ENCODE assay signal across 14 cellular contexts in genomic region chr20:30593572-30593971, GRCh38.
DNase-seq lines count a peak whose midpoint lies in the region; ATAC-seq, FAIRE-seq and TF ChIP-seq lines count a peak whose summit lies in the region.
"Had no signal": no experiment of that assay in that cellular context is flagged by ENCODE, and none has a peak within 500 bp of the region (broad histone marks: within the 10 kb centered on the region; RNA-seq: fewer than 3 reads in every experiment).

No MANE protein-coding gene starts in this region.

- dilution Hi-C loops in mammary epithelial cell (cut with HindIII; ENCODE audit: low sequenced_read_pairs) = no loop called here

- no peaks in the 10 kb centered on the region for H3K9me1 ChIP-seq in K562 (ENCODE audit: control insufficient read depth, insufficient read depth, low read length)

- RAD21 ChIA-PET in HCT116 (lab: Charles Lee; ENCODE audit: low non-redundant PET in 1 of 2, low total read pairs in 2 of 2, uncharacterized antibody in 2 of 2, unreplicated experiment in 2 of 2) = no interaction called here

- H2AFZ ChIP-seq in HCT116 (ENCODE audit: low read depth, low read length, poor library complexity, severe bottlenecking) (no peak overlapping the region), K562 (ENCODE audit: low read depth, low read length) (no peak overlapping the region), mammary epithelial cell (ENCODE audit: low read depth, low read length) (no peak overlapping the region)

- H3K9ac ChIP-seq in HCT116 (ENCODE audit: low read length) = no peak overlapping the region
- no peak overlapping the region for H3K9ac ChIP-seq in K562 (ENCODE audit: insufficient read depth in 1 of 2, low read depth in 2 of 2, low read length in 2 of 2)
- no peak overlapping the region for H3K9ac ChIP-seq in mammary epithelial cell (ENCODE audit: insufficient read depth, low read length)
- H3K9ac ChIP-seq: BLaER1 treated with 17β-estradiol and CSF1 and Interleukin-3, amounts not matched to agents 10 nM and 100 nM had no signal

- H3K36me3 ChIP-seq in HCT116 (ENCODE audit: control insufficient read depth in 1 of 2, insufficient read depth in 2 of 2, low read length in 2 of 2) (no peaks in the 10 kb centered on the region), K562 (ENCODE audit: control insufficient read depth, insufficient read depth, low read length) (no peaks in the 10 kb centered on the region), mammary epithelial cell (ENCODE audit: insufficient read depth, low read length) (no peaks in the 10 kb centered on the region)
- H3K36me3 ChIP-seq: BLaER1 treated with 17β-estradiol and CSF1 and Interleukin-3, amounts not matched to agents 10 nM and 100 nM had no signal

- H3K4me2 ChIP-seq in HCT116 (ENCODE audit: low read length) (no peak overlapping the region), K562 (ENCODE audit: insufficient read depth, low read length) (no peak overlapping the region; the same call in 1 of the 2 replicates), mammary epithelial cell (ENCODE audit: insufficient read depth, low read depth, low read length) (no peak overlapping the region)
- H3K4me2 ChIP-seq: BLaER1 treated with 17β-estradiol and CSF1 and Interleukin-3, amounts not matched to agents 10 nM and 100 nM had no signal

- H3K27me3 ChIP-seq in HCT116 (ENCODE audit: insufficient read depth, low read length) (no peaks in the 10 kb centered on the region), K562 (ENCODE audit: control insufficient read depth in 2 of 2, insufficient read depth in 2 of 2, low read length in 2 of 2) (no peaks in the 10 kb centered on the region; a peak in 1 of 5 replicates), mammary epithelial cell (ENCODE audit: insufficient read depth, low read length) (no peaks in the 10 kb centered on the region)
- H3K27me3 ChIP-seq: BLaER1 treated with 17β-estradiol and CSF1 and Interleukin-3, amounts not matched to agents 10 nM and 100 nM had no signal

- H3K79me2 ChIP-seq in HCT116 (ENCODE audit: insufficient read depth, low read length) (no peaks in the 10 kb centered on the region), K562 (ENCODE audit: control insufficient read depth, insufficient read depth, low read length) (no peaks in the 10 kb centered on the region), mammary epithelial cell (ENCODE audit: insufficient read depth, low read length) (no peaks in the 10 kb centered on the region)

- 29% methylated on average over 20 of the region's 22 CpGs for WGBS in K562 (ENCODE audit: insufficient coverage, low coverage, missing lambda C conversion rate)
- WGBS in mammary epithelial cell (ENCODE audit: low coverage, missing lambda C conversion rate) = 71% methylated on average over 11 of the region's 22 CpGs

- DNase-seq in NCI-H2227 (lab: John Stamatoyannopoulos, UW; ENCODE audit: unreplicated experiment) (peak; percentile 2), NCI-H2227 treated with DMSO at 0.1 percent for 48 hours (lab: John Stamatoyannopoulos, UW) (no peak), HCT116 (ENCODE audit: low read depth, low spot score) (no peak), K562 (ENCODE audit: extremely low read depth in 1 of 4, low spot score in 3 of 4) (peak in 3 of 4 experiments; percentile 18 to 44 (median 36)), mammary epithelial cell (no peak), GM12891 (ENCODE audit: insufficient read length, low spot score) (no peak), NCI-H69 (lab: John Stamatoyannopoulos, UW) (no peak)
- DNase-seq: ACHN; CD4-positive, CD25-positive, alpha-beta regulatory T cell; DMS53 had no signal

- H3K4me1 ChIP-seq in HCT116 (ENCODE audit: control insufficient read depth in 1 of 2, insufficient read depth in 2 of 2, low read length in 2 of 2) (no peaks in the 10 kb centered on the region), K562 (replicated peaks in 1 of 2; ENCODE audit: control insufficient read depth in 2 of 2, insufficient read depth in 2 of 2, low read length in 2 of 2) (peaks cover 0 to 8% of the 10 kb centered on the region in 2 experiments; a peak in 2 of 5 replicates), mammary epithelial cell (ENCODE audit: insufficient read depth, low read length) (no peaks in the 10 kb centered on the region)

- TF ChIP-seq CTCF in 22Rv1 (IDR thresholded peaks at IDR 0.05) = peak; percentile 50
- no peak for TF ChIP-seq CTCF in HCT116 (IDR thresholded peaks at IDR 0.05 in 2 of 3, conservative IDR thresholded peaks at IDR 0.05 in 1 of 3; ENCODE audit: borderline replicate concordance in 1 of 3, insufficient read depth in 1 of 3, low read depth in 2 of 3, low read length in 2 of 3)
- TF ChIP-seq CTCF in K562 (IDR thresholded peaks at IDR 0.05 in 2 of 3, conservative IDR thresholded peaks at IDR 0.05 in 1 of 3; ENCODE audit: insufficient read depth in 2 of 3, low read depth in 1 of 3, low read length in 3 of 3) = peak; percentile 39 to 60 (median 43); a peak in 5 of 6 replicates
- no peak for TF ChIP-seq CTCF in mammary epithelial cell (conservative IDR thresholded peaks at IDR 0.05 in 1 of 2, IDR thresholded peaks at IDR 0.05 in 1 of 2; ENCODE audit: extremely low read depth in 1 of 2, insufficient read depth in 1 of 2, low read depth in 1 of 2, low read length in 2 of 2)

- POLR2A ChIA-PET in HCT116 (lab: Charles Lee) (no interaction called here), K562 (lab: Yijun Ruan, JAX) (no interaction called here)

- no peak for TF ChIP-seq EP300 in K562 (IDR thresholded peaks at IDR 0.05; ENCODE audit: low read length)

- no peak for TF ChIP-seq RAD21 in HCT116 (IDR thresholded peaks at IDR 0.05; ENCODE audit: low read depth)
- TF ChIP-seq RAD21 in K562 (CRISPR knock-in tag; conservative IDR thresholded peaks at IDR 0.05 in 1 of 2, IDR thresholded peaks at IDR 0.05 in 1 of 2) = peak in 1 of 2 experiments; percentile 56; a peak in 2 of 4 replicates

- BruUV-seq in HCT116 (replicated peaks; lab: Mats Ljungman, UMichigan) (no TSS peak), K562 (replicated peaks; lab: Mats Ljungman, UMichigan) (no TSS peak), mammary epithelial cell (replicated peaks; lab: Mats Ljungman, UMichigan) (no TSS peak)

- H3K27ac ChIP-seq in 22Rv1 (no peak overlapping the region), HCT116 (ENCODE audit: low read depth, low read length) (no peak overlapping the region), K562 (ENCODE audit: extremely low read depth, low read depth, low read length) (no peak overlapping the region), mammary epithelial cell (ENCODE audit: insufficient read depth, low read depth, low read length) (no peak overlapping the region)
- H3K27ac ChIP-seq: BLaER1 treated with 17β-estradiol and CSF1 and Interleukin-3, amounts not matched to agents 10 nM and 100 nM had no signal

- H3K4me3 ChIP-seq in HCT116 (replicated peaks in 1 of 2; ENCODE audit: low read depth in 1 of 2, low read length in 2 of 2) (no peak overlapping the region), K562 (no peak overlapping the region), mammary epithelial cell (replicated peaks in 1 of 3; ENCODE audit: insufficient read depth in 1 of 3, low read depth in 2 of 3, low read length in 3 of 3) (no peak overlapping the region)
- H3K4me3 ChIP-seq: BLaER1 treated with 17β-estradiol and CSF1 and Interleukin-3, amounts not matched to agents 10 nM and 100 nM had no signal

- in situ Hi-C loops in K562 (cut with MboI) (no loop called here), mammary epithelial cell (cut with MboI; ENCODE audit: low sequenced_read_pairs in 2 of 2) (no loop called here)

- H4K20me1 ChIP-seq in HCT116 (ENCODE audit: insufficient read depth) = no peaks in the 10 kb centered on the region
- H4K20me1 ChIP-seq in K562 (replicated peaks; ENCODE audit: control insufficient read depth, insufficient read depth, low read length) = no peaks in the 10 kb centered on the region
- H4K20me1 ChIP-seq in mammary epithelial cell (ENCODE audit: insufficient read depth, low read length) = no peaks in the 10 kb centered on the region
- H4K20me1 ChIP-seq: BLaER1 treated with 17β-estradiol and CSF1 and Interleukin-3, amounts not matched to agents 10 nM and 100 nM had no signal

- peak; percentile 36; the same call in 1 of the 2 replicates for ATAC-seq in HCT116
- ATAC-seq in K562 = peak; percentile 90

- TF ChIP-seq POLR2A in HCT116 (IDR thresholded peaks at IDR 0.05; ENCODE audit: borderline replicate concordance, extremely low read depth, insufficient read depth, insufficient read length) (no peak), K562 (conservative IDR thresholded peaks at IDR 0.05) (no peak), GM12891 (IDR thresholded peaks at IDR 0.05; ENCODE audit: low read depth, low read length) (no peak)

- intact Hi-C loops in HCT116 (cut with micrococcal nuclease) (no loop called here), K562 (cut with micrococcal nuclease) (no loop called here), mammary epithelial cell (cut with micrococcal nuclease) (no loop called here)

- H3K9me2 ChIP-seq in HCT116 (ENCODE audit: insufficient read depth) = no peaks in the 10 kb centered on the region

- CTCF ChIA-PET in HCT116 (lab: Charles Lee) (no interaction called here), K562 (lab: Yijun Ruan, JAX; ENCODE audit: low intra/inter-chr PET ratio) (no interaction called here), mammary epithelial cell (lab: Charles Lee; ENCODE audit: low non-redundant PET) (no interaction called here)

- FAIRE-seq in K562 (lab: Jason Lieb, UNC) (no peak), GM12891 (lab: Jason Lieb, UNC) (no peak)
- FAIRE-seq: GM18507, H54 had no signal

- H3K9me3 ChIP-seq in HCT116 (ENCODE audit: control insufficient read depth in 1 of 2, insufficient read depth in 1 of 2, low read depth in 1 of 2, low read length in 2 of 2) (no peaks in the 10 kb centered on the region), K562 (replicated peaks; ENCODE audit: control insufficient read depth, insufficient read depth, low read depth, low read length) (no peaks in the 10 kb centered on the region), mammary epithelial cell (replicated peaks; ENCODE audit: insufficient read depth, low read length) (peaks cover 15% of the 10 kb centered on the region)

TF ChIP-seq in HCT116, 20 proteins besides CTCF, POLR2A, EP300 and RAD21 (continues in another document):
- TF ChIP-seq CBX3 (IDR thresholded peaks at IDR 0.05; ENCODE audit: low read depth) (no peak), SIN3A (IDR thresholded peaks at IDR 0.05; ENCODE audit: low read depth) (no peak)

TF ChIP-seq in GM12891, 5 proteins besides CTCF, POLR2A, EP300 and RAD21:
- TF ChIP-seq PAX5 (IDR thresholded peaks at IDR 0.05; ENCODE audit: insufficient read depth, low read length, severe bottlenecking) = no peak
- TF ChIP-seq TAF1 (IDR thresholded peaks at IDR 0.05; ENCODE audit: low read depth, low read length) = no peak
- TF ChIP-seq POU2F2 (IDR thresholded peaks at IDR 0.05; ENCODE audit: low read depth, low read length) = no peak
- no peak for TF ChIP-seq POLR2AphosphoS5 (IDR thresholded peaks at IDR 0.05; ENCODE audit: low read depth, low read length)
- no peak for TF ChIP-seq SPI1 (IDR thresholded peaks at IDR 0.05; ENCODE audit: low read depth, low read length)

Comparison
In these comparisons a context has a peak if more than half of its experiments do, and no peak if none do; other contexts are left out.
1. DNase-seq: peak in NCI-H2227 (single experiment) and K562 (3 of 4); none in NCI-H2227 treated with DMSO at 0.1 percent for 48 hours (single experiment), HCT116 (single experiment), mammary epithelial cell (single experiment), GM12891 (single experiment) and NCI-H69 (single experiment).
2. CTCF ChIP-seq: peak in 22Rv1 (single experiment) and K562 (3 of 3); none in HCT116 (0 of 3) and mammary epithelial cell (0 of 2).